Comparison of ENCODE assay signal across 11 cellular contexts in the genomic region with DNA sequence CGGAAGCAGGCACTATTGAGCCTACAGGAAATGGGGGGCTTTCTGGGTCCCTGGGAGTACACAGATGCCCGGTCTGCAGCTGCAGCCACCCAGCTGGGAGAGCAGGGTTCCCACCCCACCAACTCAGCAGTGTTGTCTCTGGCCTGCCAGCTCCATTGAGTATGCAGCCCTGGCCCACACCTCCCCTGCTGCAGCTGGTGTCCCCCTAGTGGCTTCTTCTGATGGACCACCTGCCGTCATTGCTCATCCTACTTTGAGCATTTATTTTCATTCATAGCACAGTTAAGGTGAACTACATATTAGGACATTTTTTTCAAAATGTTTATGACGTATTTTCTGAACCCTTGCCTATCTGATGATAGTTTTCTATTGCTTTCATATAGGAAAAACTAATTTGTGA.
DNase-seq lines count a peak whose midpoint lies in the region; ATAC-seq and TF ChIP-seq lines count a peak whose summit lies in the region.
"Had no signal": no experiment of that assay in that cellular context is flagged by ENCODE, and none has a peak within 500 bp of the region (broad histone marks: within the 10 kb centered on the region; RNA-seq: fewer than 3 reads in every experiment).

No MANE protein-coding gene starts in this region.

- no peak overlapping the region for H3K14ac ChIP-seq in H9 (ENCODE audit: insufficient read depth, low read length)

- no peaks in the 10 kb centered on the region for H3K27me3 ChIP-seq in Caco-2 (replicated peaks; ENCODE audit: control insufficient read depth, insufficient read depth, low read length)
- no peaks in the 10 kb centered on the region for H3K27me3 ChIP-seq in H9 (ENCODE audit: insufficient read depth, low read length)
- no peaks in the 10 kb centered on the region for H3K27me3 ChIP-seq in thyroid gland

- H3K27ac Mint-ChIP-seq in Caco-2 (ENCODE audit: unreplicated experiment), result no peak overlapping the region
- H3K27ac Mint-ChIP-seq in H9, result no peak overlapping the region
- H3K27ac Mint-ChIP-seq: memory B cell had no signal

- TF ChIP-seq CTCF in Caco-2 (IDR thresholded peaks at IDR 0.05; ENCODE audit: insufficient read depth in 1 of 2, low read depth in 1 of 2, low read length in 1 of 2, severe bottlenecking in 1 of 2, unreplicated experiment in 1 of 2) (peak; percentile 44 to 49), H9 (conservative IDR thresholded peaks at IDR 0.05) (peak; percentile 65), thyroid gland (IDR thresholded peaks at IDR 0.05) (peak in 1 of 6 experiments; percentile 10)

- H3K27ac ChIP-seq in H9 (ENCODE audit: insufficient read length, low read depth, low read length) (no peak overlapping the region), thyroid gland (no peak overlapping the region)

- H3K9me3 ChIP-seq in Caco-2 (no peaks in the 10 kb centered on the region; the same call in 1 of the 2 replicates), H9 (ENCODE audit: control insufficient read depth, low read depth, low read length) (no peaks in the 10 kb centered on the region), thyroid gland (no peaks in the 10 kb centered on the region)

- no peak overlapping the region for H4K5ac ChIP-seq in H9 (ENCODE audit: insufficient read length, low read depth, low read length)

- POLR2A ChIA-PET in Caco-2 (lab: Charles Lee), result no interaction called here

- H3K4me1 ChIP-seq in Caco-2 (no peaks in the 10 kb centered on the region), H9 (ENCODE audit: insufficient read depth, low read length) (no peaks in the 10 kb centered on the region), thyroid gland (no peaks in the 10 kb centered on the region)

- no peak overlapping the region for H2AK5ac ChIP-seq in H9 (ENCODE audit: insufficient read length, low read length)

- no peak overlapping the region for H4K91ac ChIP-seq in H9 (ENCODE audit: insufficient read length, low read depth, low read length)

- no peak for TF ChIP-seq POLR2A in thyroid gland (IDR thresholded peaks at IDR 0.05)

- H3K4me2 ChIP-seq in H9 (ENCODE audit: insufficient read depth, insufficient read length, low read length), result no peak overlapping the region

- peak in 1 of 2 experiments; percentile 44 for DNase-seq in Caco-2
- DNase-seq in H9, result peak; percentile 54
- DNase-seq in RPMI7951 (ENCODE audit: low read depth), result peak; percentile 9
- DNase-seq in iPS-NIHi11 (ENCODE audit: low spot score), result peak; percentile 20
- no peak for DNase-seq in LoVo (ENCODE audit: low spot score)
- DNase-seq in thyroid gland, result no peak
- DNase-seq: EL, SW 1271 had no signal

- H3K4me3 Mint-ChIP-seq in Caco-2 (ENCODE audit: unreplicated experiment) (no peak overlapping the region), H9 (no peak overlapping the region)
- H3K4me3 Mint-ChIP-seq: memory B cell had no signal

- no peak overlapping the region for H2BK12ac ChIP-seq in H9 (ENCODE audit: insufficient read length, low read depth, low read length)

- H3K36me3 ChIP-seq in Caco-2 (ENCODE audit: control insufficient read depth, insufficient read depth, low read length), result no peaks in the 10 kb centered on the region
- no peaks in the 10 kb centered on the region for H3K36me3 ChIP-seq in thyroid gland

- no peaks in the 10 kb centered on the region for H3K23me2 ChIP-seq in H9 (ENCODE audit: insufficient read length, low read depth, low read length, poor library complexity, severe bottlenecking)

- no peak overlapping the region for H4K8ac ChIP-seq in H9 (replicated peaks; ENCODE audit: insufficient read length, low read depth, low read length)

- H3K27me3 Mint-ChIP-seq in Caco-2 (ENCODE audit: insufficient read depth, unreplicated experiment) (no peaks in the 10 kb centered on the region), H9 (ENCODE audit: low read depth) (no peaks in the 10 kb centered on the region)
- H3K27me3 Mint-ChIP-seq: memory B cell had no signal

- H3K9ac ChIP-seq in H9 (ENCODE audit: extremely low read depth, insufficient read length, low read length), result no peak overlapping the region

- WGBS in H9 (ENCODE audit: extremely low coverage, insufficient read length, low lambda C conversion rate), result no CpG with 5 or more reads among the region's 4 CpGs
- WGBS in thyroid gland, 2 donors, result 94 to 97% methylated on average over 3 to 4 of the region's 4 CpGs

- intact Hi-C loops in Caco-2 (cut with micrococcal nuclease; ENCODE audit: unreplicated experiment) (loop anchor here (2.0 to 5.0 kb wide), 2 partner anchors 623 to 637 kb away; partner anchors contain the start of gene TGFB2), thyroid gland (cut with DNase I) (no loop called here)

- no peak overlapping the region for H2BK120ac ChIP-seq in H9 (ENCODE audit: low read depth, low read length, poor library complexity, severe bottlenecking)

- H3K56ac ChIP-seq in H9 (ENCODE audit: insufficient read length, low read depth, low read length), result no peak overlapping the region

- H2BK20ac ChIP-seq in H9 (ENCODE audit: low read depth, low read length, poor library complexity, severe bottlenecking), result no peak overlapping the region

- H3K79me2 ChIP-seq in H9 (ENCODE audit: insufficient read depth, low read length), result no peaks in the 10 kb centered on the region

- no peak overlapping the region for H2AFZ ChIP-seq in H9 (ENCODE audit: low read length)

- H3K18ac ChIP-seq in H9 (ENCODE audit: insufficient read length, low read depth, low read length), result no peak overlapping the region

- no peaks in the 10 kb centered on the region for H4K20me1 ChIP-seq in H9 (ENCODE audit: control insufficient read depth, insufficient read depth, insufficient read length)

- no peak overlapping the region for H2BK15ac ChIP-seq in H9 (ENCODE audit: low read depth, low read length)

- H3K23ac ChIP-seq in H9 (ENCODE audit: insufficient read length, low read depth, low read length), result no peak overlapping the region

- no peak overlapping the region for H3T11ph ChIP-seq in H9 (ENCODE audit: low read length)

- no peak overlapping the region for H3K4ac ChIP-seq in H9 (ENCODE audit: low read depth, low read length)

- CTCF ChIA-PET in Caco-2 (lab: Charles Lee), result interaction anchor here (1.0 kb wide), 1 partner anchor 724 kb away, joined by 3 read pairs; no protein-coding TSS in a partner anchor

- H2BK5ac ChIP-seq in H9 (ENCODE audit: insufficient read length, low read length), result no peak overlapping the region

- H3K36me3 Mint-ChIP-seq in Caco-2 (ENCODE audit: insufficient read depth, unreplicated experiment) (no peaks in the 10 kb centered on the region), H9 (ENCODE audit: insufficient read depth in 1 of 3, low read depth in 3 of 3) (no peaks in the 10 kb centered on the region)
- H3K36me3 Mint-ChIP-seq: memory B cell had no signal

- no peaks in the 10 kb centered on the region for H3K9me3 Mint-ChIP-seq in Caco-2 (ENCODE audit: unreplicated experiment)
- peaks cover 0 to 4% of the 10 kb centered on the region in 2 experiments; a peak in 1 of 5 replicates for H3K9me3 Mint-ChIP-seq in H9
- H3K9me3 Mint-ChIP-seq: memory B cell had no signal

- no peaks in the 10 kb centered on the region for H3K79me1 ChIP-seq in H9 (ENCODE audit: insufficient read depth, low read depth, low read length, poor library complexity, severe bottlenecking)

- ATAC-seq in HG03135 (IDR thresholded peaks at IDR 0.05; ENCODE audit: unreplicated experiment) (no peak), GM21825 (IDR thresholded peaks at IDR 0.05; ENCODE audit: unreplicated experiment) (no peak)

- BruUV-seq in Caco-2 (replicated peaks; lab: Mats Ljungman, UMichigan), result no TSS peak

- H3K4me3 ChIP-seq in Caco-2 (ENCODE audit: low read depth, low read length) (no peak overlapping the region), thyroid gland (replicated peaks in 1 of 3) (no peak overlapping the region)

- H3K4me1 Mint-ChIP-seq in Caco-2 (ENCODE audit: low read depth, unreplicated experiment) (no peaks in the 10 kb centered on the region), H9 (no peaks in the 10 kb centered on the region)

Comparison
In these comparisons a context has a peak if more than half of its experiments do, and no peak if none do; other contexts are left out.
1. DNase-seq: peak in H9 (single experiment), RPMI7951 (single experiment) and iPS-NIHi11 (single experiment); none in LoVo (single experiment) and thyroid gland (0 of 2).